In the genomic region with DNA sequence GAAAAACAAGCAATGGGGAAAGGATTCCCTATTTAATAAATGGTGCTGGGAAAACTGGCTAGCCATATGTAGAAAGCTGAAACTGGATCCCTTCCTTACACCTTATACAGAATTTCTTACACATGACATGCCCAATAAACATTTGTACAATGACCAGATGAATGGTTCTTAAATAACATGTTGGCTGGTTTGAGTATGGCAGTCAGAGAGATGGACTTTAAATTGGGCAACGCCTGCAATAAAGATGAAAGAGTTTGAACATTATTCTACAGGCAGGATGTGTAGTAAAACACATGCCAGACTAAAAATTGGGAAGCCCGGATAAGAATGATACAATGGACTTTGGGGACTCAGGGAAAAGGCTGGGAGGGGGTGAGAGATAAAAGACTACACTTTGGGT, we compare ENCODE assay signal across 7 cellular contexts.
"Had no signal": no experiment of that assay in that cellular context is flagged by ENCODE, and none has a peak within 500 bp of the region (broad histone marks: within the 10 kb centered on the region; RNA-seq: fewer than 3 reads in every experiment).

No MANE protein-coding gene starts in this region.

- DNase-seq: GM23248, GOT3, H7, IMR-90, KG1 had no signal

- H3K4me3 ChIP-seq: GM23248, HAP-1, K562 had no signal

- H2AFZ ChIP-seq: GM23248 had no signal

- H3K36me3 ChIP-seq: HAP-1 had no signal

- H3K9me3 ChIP-seq: HAP-1 had no signal

- H3K27ac ChIP-seq: GM23248 had no signal

- ATAC-seq: K562 had no signal

- H3K9ac ChIP-seq: GM23248 had no signal
